In the genomic region with DNA sequence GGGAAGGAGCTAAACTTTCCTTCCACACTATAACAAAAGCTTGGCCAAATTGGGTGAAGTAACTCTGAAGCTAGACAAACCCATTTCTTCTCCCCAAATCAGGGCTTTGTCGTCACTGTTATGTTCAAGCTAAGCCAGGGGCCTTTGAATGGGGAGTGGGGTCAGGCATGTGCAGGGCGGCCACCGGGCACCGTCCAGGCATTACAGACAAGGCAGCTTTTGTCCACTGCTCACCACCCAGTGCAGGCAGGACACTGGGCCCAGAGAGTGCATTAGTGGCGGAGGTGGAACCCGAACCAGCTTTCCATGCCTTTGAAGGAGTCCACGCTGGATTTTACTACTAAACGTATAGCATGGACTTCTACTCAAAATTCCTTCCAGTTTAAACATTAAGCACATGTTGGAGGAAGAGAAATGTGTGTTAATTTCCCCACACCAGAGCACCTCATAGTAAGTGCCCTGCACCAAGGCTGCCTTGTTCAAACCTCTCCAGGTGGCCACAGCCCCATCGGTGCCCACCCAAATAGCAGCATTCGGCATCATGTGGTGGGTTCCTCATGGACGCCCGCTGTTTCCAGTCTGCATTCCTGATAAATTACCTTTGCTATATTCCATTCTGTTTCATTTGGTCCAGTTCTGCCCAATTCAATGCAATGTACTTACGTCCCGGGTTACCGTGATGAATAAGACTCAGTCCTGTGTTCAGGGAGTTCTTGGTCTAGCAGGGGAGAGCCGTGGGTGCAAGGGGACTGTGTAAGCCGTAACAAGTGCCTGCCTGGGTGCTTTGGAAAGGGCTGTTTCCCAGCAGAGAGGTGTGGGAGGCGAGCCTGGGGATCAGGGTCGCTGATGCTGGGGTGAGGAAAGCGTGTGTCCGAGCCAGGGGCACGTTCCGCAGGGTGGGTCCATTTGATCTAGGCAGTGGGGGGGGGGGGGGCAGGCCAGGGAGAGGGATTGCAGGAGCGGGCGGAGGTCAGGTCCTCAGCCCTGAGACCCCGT, we compare ENCODE assay signal across 17 cellular contexts. TPM values are rescaled to one million over a fixed set of nuclear protein-coding genes. Genes with fewer than 3 reads are reported as not detected.
A peak's percentile ranks its signal among the peaks of the same experiment; 100 is the strongest.
DNase-seq lines count a peak whose midpoint lies in the region; ATAC-seq and TF ChIP-seq lines count a peak whose summit lies in the region.
"Had no signal": no experiment of that assay in that cellular context is flagged by ENCODE, and none has a peak within 500 bp of the region (broad histone marks: within the 10 kb centered on the region; RNA-seq: fewer than 3 reads in every experiment).

No MANE protein-coding gene starts in this region.

- peaks cover 78% of the 10 kb centered on the region for H3K27me3 ChIP-seq in MM.1S (replicated peaks; ENCODE audit: insufficient read depth, low read length)
- H3K27me3 ChIP-seq: cardiac muscle cell had no signal

- CTCF ChIA-PET in activated CD8-positive, alpha-beta T cell treated with anti-CD3 and anti-CD28 coated beads for 36 hours (lab: Charles Lee) = interaction anchor here (1.1 to 4.5 kb wide), 12 partner anchors 7 to 134 kb away, joined by 3 to 46 read pairs (median 8); no protein-coding TSS in a partner anchor

- DNase-seq in Jurkat, Clone E6-1 (ENCODE audit: low read depth, low spot score) = no peak
- DNase-seq in activated CD8-positive, alpha-beta T cell treated with anti-CD3 and anti-CD28 coated beads for 36 hours = peak; percentile 54
- DNase-seq in effector memory CD8-positive, alpha-beta T cell = no peak
- peak; percentile 12 for DNase-seq in stimulated activated naive CD4-positive, alpha-beta T cell treated with Interleukin-2 at 50 U/mL for 16 hours (lab: John Stamatoyannopoulos, UW)
- DNase-seq in type B pancreatic cell (ENCODE audit: extremely low spot score, unreplicated experiment) (no peak), inferior parietal cortex (ENCODE audit: extremely low spot score) (no peak), MM.1S (no peak)
- DNase-seq: EL, foreskin melanocyte, NCI-H1930, substantia nigra had no signal

- H3K9me3 ChIP-seq in MM.1S (replicated peaks; ENCODE audit: insufficient read depth, low read length) = no peaks in the 10 kb centered on the region

- H3K9ac ChIP-seq in MM.1S (ENCODE audit: low read length) = no peak overlapping the region

- POLR2A ChIA-PET in activated CD8-positive, alpha-beta T cell treated with anti-CD3 and anti-CD28 coated beads for 36 hours (lab: Charles Lee) = interaction anchor here (0.7 to 9.3 kb wide), 21 partner anchors 10 to 168 kb away, joined by 3 to 133 read pairs (median 4); a partner anchor contains a TSS

- peaks cover 51% of the 10 kb centered on the region for H3K4me1 Mint-ChIP-seq in activated CD8-positive, alpha-beta T cell treated with anti-CD3 and anti-CD28 coated beads for 36 hours (ENCODE audit: low read depth)
- peaks cover 57 to 63% of the 10 kb centered on the region in 2 donors for H3K4me1 Mint-ChIP-seq in effector memory CD8-positive, alpha-beta T cell (ENCODE audit: low read depth in 2 of 2)
- no peaks in the 10 kb centered on the region for H3K4me1 Mint-ChIP-seq in type B pancreatic cell (ENCODE audit: unreplicated experiment)

- H3K4me2 ChIP-seq in MM.1S (ENCODE audit: low read depth, low read length) = no peak overlapping the region

- peaks cover 2% of the 10 kb centered on the region; the same call in 1 of the 2 replicates for H3F3A ChIP-seq in MM.1S (ENCODE audit: insufficient read depth, low read length)

- peaks cover 71% of the 10 kb centered on the region for H3K36me3 Mint-ChIP-seq in activated CD8-positive, alpha-beta T cell treated with anti-CD3 and anti-CD28 coated beads for 36 hours (ENCODE audit: low read depth)
- H3K36me3 Mint-ChIP-seq in effector memory CD8-positive, alpha-beta T cell (ENCODE audit: insufficient read depth) = peaks cover 30% of the 10 kb centered on the region
- no peaks in the 10 kb centered on the region for H3K36me3 Mint-ChIP-seq in type B pancreatic cell
- H3K36me3 Mint-ChIP-seq: memory B cell had no signal

- H4K20me1 ChIP-seq in MM.1S (ENCODE audit: insufficient read depth, low read length) = no peaks in the 10 kb centered on the region

- H3K79me2 ChIP-seq in MM.1S (ENCODE audit: low read length) = no peaks in the 10 kb centered on the region

- H3K27me3 Mint-ChIP-seq in activated CD8-positive, alpha-beta T cell treated with anti-CD3 and anti-CD28 coated beads for 36 hours = no peaks in the 10 kb centered on the region
- H3K27me3 Mint-ChIP-seq in effector memory CD8-positive, alpha-beta T cell = no peaks in the 10 kb centered on the region
- peaks cover 3% of the 10 kb centered on the region for H3K27me3 Mint-ChIP-seq in type B pancreatic cell

- no peak overlapping the region for H2AFZ ChIP-seq in MM.1S (ENCODE audit: low read length)

- H3K27ac ChIP-seq in MM.1S (ENCODE audit: low read length) = no peak overlapping the region
- H3K27ac ChIP-seq: C4-2B had no signal

- no peak for TF ChIP-seq CTCF in activated CD8-positive, alpha-beta T cell treated with anti-CD3 and anti-CD28 coated beads for 36 hours (IDR thresholded peaks at IDR 0.05)
- TF ChIP-seq CTCF in type B pancreatic cell (conservative IDR thresholded peaks at IDR 0.05) (no peak), MM.1S (IDR thresholded peaks at IDR 0.05; ENCODE audit: low read length) (no peak)

- peak overlapping the region; percentile 85 for H3K4me3 ChIP-seq in Jurkat, Clone E6-1 (ENCODE audit: low read length)
- H3K4me3 ChIP-seq in MM.1S (ENCODE audit: low read length) = no peak overlapping the region
- H3K4me3 ChIP-seq: cardiac muscle cell had no signal

- 0 out of 2 replicates have a peak, but pooled peaks cover 3% of the 10 kb centered on the region for H3K4me1 ChIP-seq in MM.1S (ENCODE audit: low read length)

- H3K4me3 Mint-ChIP-seq in activated CD8-positive, alpha-beta T cell treated with anti-CD3 and anti-CD28 coated beads for 36 hours = peak overlapping the region; percentile 96
- H3K4me3 Mint-ChIP-seq in effector memory CD8-positive, alpha-beta T cell = peak overlapping the region; percentile 88 to 92
- H3K4me3 Mint-ChIP-seq in type B pancreatic cell = no peak overlapping the region
- H3K4me3 Mint-ChIP-seq: memory B cell had no signal

- peak overlapping the region; percentile 93 for H3K27ac Mint-ChIP-seq in activated CD8-positive, alpha-beta T cell treated with anti-CD3 and anti-CD28 coated beads for 36 hours
- H3K27ac Mint-ChIP-seq in effector memory CD8-positive, alpha-beta T cell = peak overlapping the region; percentile 96 to 97
- H3K27ac Mint-ChIP-seq in type B pancreatic cell = no peak overlapping the region
- H3K27ac Mint-ChIP-seq: memory B cell had no signal

- peak; percentile 19 for ATAC-seq in activated CD8-positive, alpha-beta T cell treated with anti-CD3 and anti-CD28 coated beads for 36 hours
- ATAC-seq in effector memory CD8-positive, alpha-beta T cell (replicated peaks) = no peak

- H3K9me3 Mint-ChIP-seq in activated CD8-positive, alpha-beta T cell treated with anti-CD3 and anti-CD28 coated beads for 36 hours = peaks cover 8% of the 10 kb centered on the region
- peaks cover 0 to 6% of the 10 kb centered on the region in 2 donors for H3K9me3 Mint-ChIP-seq in effector memory CD8-positive, alpha-beta T cell
- H3K9me3 Mint-ChIP-seq in type B pancreatic cell = no peaks in the 10 kb centered on the region

- no peaks in the 10 kb centered on the region for H3K36me3 ChIP-seq in MM.1S (replicated peaks; ENCODE audit: insufficient read depth, low read length)
- H3K36me3 ChIP-seq: cardiac muscle cell had no signal

- H3K9me2 ChIP-seq in MM.1S (replicated peaks; ENCODE audit: insufficient read depth, low read length) = no peaks in the 10 kb centered on the region

- intact Hi-C loops in activated CD8-positive, alpha-beta T cell treated with anti-CD3 and anti-CD28 coated beads for 36 hours (cut with micrococcal nuclease) = no loop called here

RNA-seq across cellular contexts. Expression of a gene that starts 1.7 kb away (rescaled TPM):
- polyA plus RNA-seq in Jurkat, Clone E6-1 (2012; ENCODE audit: insufficient read depth, insufficient read length) = 27.5 TPM
- total RNA-seq in activated CD8-positive, alpha-beta T cell treated with anti-CD3 and anti-CD28 coated beads for 36 hours = 10 to 100 TPM; 48.7 to 52.9 TPM
- total RNA-seq in type B pancreatic cell (ENCODE audit: low replicate concordance) = not detected in 2 replicates
- total RNA-seq: cardiac muscle cell, MCF 10A, osteocyte had no signal
- polyA plus RNA-seq: cardiac muscle cell had no signal

RNA-seq across cellular contexts. Expression of a gene that starts 9.5 kb away (rescaled TPM):
- 3.6 TPM for polyA plus RNA-seq in Jurkat, Clone E6-1 (2012; ENCODE audit: insufficient read depth, insufficient read length)
- total RNA-seq in activated CD8-positive, alpha-beta T cell treated with anti-CD3 and anti-CD28 coated beads for 36 hours = 100 to 1,000 TPM; 123 to 134 TPM
- 0.74 and 1.3 TPM in 2 replicates for total RNA-seq in type B pancreatic cell (ENCODE audit: low replicate concordance)
- total RNA-seq: cardiac muscle cell, osteocyte, skeletal muscle tissue had no signal
- polyA plus RNA-seq: cardiac muscle cell had no signal

RNA-seq across cellular contexts. Expression of a gene that starts 39.0 kb away (rescaled TPM):
- not detected for polyA plus RNA-seq in Jurkat, Clone E6-1 (2012; ENCODE audit: insufficient read depth, insufficient read length)
- 1 to 10 TPM in 1 of 2 experiments, not detected in 1; 1.1 TPM for total RNA-seq in activated CD8-positive, alpha-beta T cell treated with anti-CD3 and anti-CD28 coated beads for 36 hours
- total RNA-seq in type B pancreatic cell (ENCODE audit: low replicate concordance) = 42.6 and 136 TPM in 2 replicates
- total RNA-seq: cardiac muscle cell, MCF 10A, osteocyte, skeletal muscle tissue had no signal
- polyA plus RNA-seq: cardiac muscle cell had no signal

RNA-seq across cellular contexts. Expression of a gene that starts 54.6 kb away (rescaled TPM):
- not detected for polyA plus RNA-seq in Jurkat, Clone E6-1 (2012; ENCODE audit: insufficient read depth, insufficient read length)
- total RNA-seq in activated CD8-positive, alpha-beta T cell treated with anti-CD3 and anti-CD28 coated beads for 36 hours = not detected
- total RNA-seq in type B pancreatic cell (ENCODE audit: low replicate concordance) = 5.2 and 11.3 TPM in 2 replicates
- total RNA-seq: cardiac muscle cell, MCF 10A, osteocyte, skeletal muscle tissue had no signal
- polyA plus RNA-seq: cardiac muscle cell had no signal

Comparison
In these comparisons a context has a peak if more than half of its experiments do, and no peak if none do; other contexts are left out.
1. DNase-seq: peak in activated CD8-positive, alpha-beta T cell treated with anti-CD3 and anti-CD28 coated beads for 36 hours (single experiment) and stimulated activated naive CD4-positive, alpha-beta T cell treated with Interleukin-2 at 50 U/mL for 16 hours (single experiment); none in Jurkat, Clone E6-1 (single experiment), effector memory CD8-positive, alpha-beta T cell (0 of 3), type B pancreatic cell (single experiment), inferior parietal cortex (single experiment) and MM.1S (single experiment).
2. RNA of a gene that starts 1.7 kb away (total RNA-seq): 48.7 to 52.9 TPM in activated CD8-positive, alpha-beta T cell treated with anti-CD3 and anti-CD28 coated beads for 36 hours; not detected in type B pancreatic cell; every median in the first group is over 10 times any median in the second.
3. RNA of a gene that starts 9.5 kb away (total RNA-seq): 123 to 134 TPM in activated CD8-positive, alpha-beta T cell treated with anti-CD3 and anti-CD28 coated beads for 36 hours; 0.74 to 1.3 TPM in type B pancreatic cell; every median in the first group is over 10 times any median in the second.
4. RNA of a gene that starts 39.0 kb away (total RNA-seq): 42.6 to 136 TPM in type B pancreatic cell; 1.1 TPM in activated CD8-positive, alpha-beta T cell treated with anti-CD3 and anti-CD28 coated beads for 36 hours; every median in the first group is over 10 times any median in the second.